In genomic region chr6:151044465-151045441, GRCh38 we compare ENCODE assay signal across 8 cellular contexts.
DNase-seq lines count a peak whose midpoint lies in the region; ATAC-seq and TF ChIP-seq lines count a peak whose summit lies in the region.

No MANE protein-coding gene starts in this region.

- H3K4me3 ChIP-seq in GM23248 (no peak overlapping the region), Peyer's patch (peak overlapping the region in 2 of 4 donors; percentile 28 to 43), foreskin fibroblast (ENCODE audit: low read depth in 1 of 2, low read length in 2 of 2) (no peak overlapping the region), psoas muscle (peak overlapping the region; percentile 5)

- H3K9ac ChIP-seq in GM23248, result peak overlapping the region; percentile 5; the same call in 1 of the 2 replicates

- ATAC-seq in psoas muscle (no peak), GM21576 (IDR thresholded peaks at IDR 0.05; ENCODE audit: unreplicated experiment) (no peak), HG02642 (IDR thresholded peaks at IDR 0.05; ENCODE audit: poor library complexity, unreplicated experiment) (no peak)

- H3K4me1 ChIP-seq in GM23248 (ENCODE audit: insufficient read depth), result peaks cover 34% of the 10 kb centered on the region
- peaks cover 0 to 15% (median 2%) of the 10 kb centered on the region in 4 donors for H3K4me1 ChIP-seq in Peyer's patch
- no peaks in the 10 kb centered on the region for H3K4me1 ChIP-seq in psoas muscle

- H3K4me2 ChIP-seq in GM23248 (ENCODE audit: unreplicated experiment), result no peak overlapping the region

- peak overlapping the region; percentile 53 for H3K27ac ChIP-seq in GM23248
- H3K27ac ChIP-seq in Peyer's patch, result peak overlapping the region in 3 of 4 donors; percentile 57 to 91 (median 83)
- H3K27ac ChIP-seq in psoas muscle, result peak overlapping the region; percentile 68

- H3K9me3 ChIP-seq in GM23248 (ENCODE audit: low read depth) (no peaks in the 10 kb centered on the region), Peyer's patch (no peaks in the 10 kb centered on the region), psoas muscle (no peaks in the 10 kb centered on the region)

- no peaks in the 10 kb centered on the region; the same call in 1 of the 2 replicates for H4K20me1 ChIP-seq in GM23248 (ENCODE audit: insufficient read depth)

- H3K36me3 ChIP-seq in GM23248 (ENCODE audit: low read depth), result peaks cover 24% of the 10 kb centered on the region
- H3K36me3 ChIP-seq in Peyer's patch, result no peaks in the 10 kb centered on the region
- H3K36me3 ChIP-seq in psoas muscle (ENCODE audit: insufficient read depth in 1 of 2, low read depth in 1 of 2), result no peaks in the 10 kb centered on the region

- WGBS in GM23248 (ENCODE audit: low coverage in 1 of 2, low lambda C conversion rate in 2 of 2, missing lambda C conversion rate in 2 of 2), 2 experiments, result 88 to 92% methylated on average over 26 of the region's 26 CpGs
- 31 to 38% (median 32%) methylated on average over 26 of the region's 26 CpGs for WGBS in psoas muscle, 3 donors

- TF ChIP-seq CTCF in Peyer's patch (IDR thresholded peaks at IDR 0.05) (no peak), foreskin fibroblast (IDR thresholded peaks at IDR 0.05; ENCODE audit: low read depth, low read length) (no peak), psoas muscle (IDR thresholded peaks at IDR 0.05) (no peak)

- intact Hi-C loops in psoas muscle (cut with DNase I), result no loop called here

- H3K27me3 ChIP-seq in GM23248 (replicated peaks; ENCODE audit: insufficient read depth), result no peaks in the 10 kb centered on the region
- H3K27me3 ChIP-seq in Peyer's patch, result no peaks in the 10 kb centered on the region
- no peaks in the 10 kb centered on the region for H3K27me3 ChIP-seq in psoas muscle (ENCODE audit: insufficient read depth in 3 of 3, low read length in 2 of 3)

- peaks cover 42% of the 10 kb centered on the region for H3F3A ChIP-seq in GM23248 (ENCODE audit: insufficient read depth)

- no peak for DNase-seq in GM23248
- DNase-seq in Peyer's patch, result peak in 2 of 3 donors; percentile 88 to 90
- peak; percentile 28 to 35 for DNase-seq in foreskin fibroblast
- peak; percentile 52 to 74 for DNase-seq in psoas muscle
- no peak for DNase-seq in stimulated activated naive CD4-positive, alpha-beta T cell treated with Interleukin-2 at 50 U/mL for 16 hours (lab: John Stamatoyannopoulos, UW)
- no peak for DNase-seq in NOMO-1 treated with DMSO at 0.1 percent for 48 hours (lab: John Stamatoyannopoulos, UW; ENCODE audit: unreplicated experiment)

- H3K79me2 ChIP-seq in GM23248 (ENCODE audit: insufficient read depth), result peaks cover 7% of the 10 kb centered on the region; the same call in 1 of the 2 replicates

- no peak overlapping the region for H2AFZ ChIP-seq in GM23248

- H3K9me2 ChIP-seq in GM23248 (ENCODE audit: insufficient read depth), result no peaks in the 10 kb centered on the region

- in situ Hi-C loops in GM23248 (cut with MboI), result no loop called here

- peak in 1 of 2 donors; percentile 48 for TF ChIP-seq POLR2A in Peyer's patch (IDR thresholded peaks at IDR 0.05)

Comparison
In these comparisons a context has a peak if more than half of its experiments do, and no peak if none do; other contexts are left out.
1. DNase-seq: peak in Peyer's patch (2 of 3), foreskin fibroblast (2 of 2) and psoas muscle (2 of 2); none in GM23248 (single experiment), stimulated activated naive CD4-positive, alpha-beta T cell treated with Interleukin-2 at 50 U/mL for 16 hours (single experiment) and NOMO-1 treated with DMSO at 0.1 percent for 48 hours (single experiment).
2. Peak in every context shown above with its lines, with median percentiles within 50 percentile points of each other: H3K27ac ChIP-seq.